Comparison of ENCODE assay signal across 8 cellular contexts in the genomic region with DNA sequence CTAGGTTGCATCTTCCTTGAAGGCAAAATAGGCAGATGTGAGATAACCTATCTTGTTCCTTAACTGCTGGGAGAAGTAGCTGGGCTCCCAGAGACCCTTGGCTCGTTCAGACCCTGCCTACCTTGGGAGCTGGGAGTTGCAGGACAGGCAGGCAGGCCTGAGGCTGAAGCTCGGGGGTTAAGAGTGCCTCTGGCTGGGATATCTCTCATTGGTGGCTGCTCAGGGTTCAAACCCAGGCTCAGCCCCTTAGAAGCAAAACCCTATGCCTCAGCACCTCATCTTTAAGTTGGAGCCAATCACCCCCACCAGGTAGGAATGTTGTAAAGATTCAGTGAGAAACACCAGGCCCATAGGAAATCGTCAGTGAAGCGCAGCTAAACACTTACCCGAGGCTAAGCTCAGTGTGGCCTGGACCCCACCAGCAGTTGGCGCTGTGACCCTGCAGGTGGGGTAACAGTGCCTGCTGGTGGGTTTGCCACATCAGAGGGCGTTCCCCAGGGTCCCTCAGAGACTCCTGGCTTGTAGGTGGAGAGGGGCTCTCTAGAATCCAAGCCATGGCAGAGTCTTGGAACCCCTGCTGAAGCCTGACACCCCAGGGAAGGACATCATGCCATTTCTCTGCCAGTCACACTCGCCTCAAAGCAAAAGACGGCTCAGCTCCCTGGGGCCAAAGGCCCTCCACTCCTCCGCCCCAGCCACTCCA. TPM values are rescaled to one million over a fixed set of nuclear protein-coding genes. Genes with fewer than 3 reads are reported as not detected.
DNase-seq lines count a peak whose midpoint lies in the region; ATAC-seq and TF ChIP-seq lines count a peak whose summit lies in the region.

No MANE protein-coding gene starts in this region.

- no peak overlapping the region for H3K27ac ChIP-seq in fibroblast of lung (ENCODE audit: insufficient read depth, low read length)

- no peak overlapping the region for H3K4me3 Mint-ChIP-seq in nephron progenitor cell

- H3K36me3 ChIP-seq in fibroblast of lung (ENCODE audit: control insufficient read depth, insufficient read depth, low read length), result no peaks in the 10 kb centered on the region

- ATAC-seq in HG02981 (IDR thresholded peaks at IDR 0.05; ENCODE audit: unreplicated experiment), result peak; percentile 82
- ATAC-seq in stimulated activated naive CD8-positive, alpha-beta T cell treated with anti-CD3 and anti-CD28 coated beads, Interleukin-15, Interleukin-2, amounts not matched to agents 100 U/mL and 50 U/mL, for 24 hours, result peak; percentile 87

- no peaks in the 10 kb centered on the region for H3K36me3 Mint-ChIP-seq in nephron progenitor cell (ENCODE audit: low read depth)

- no peaks in the 10 kb centered on the region for H3K4me1 ChIP-seq in fibroblast of lung (ENCODE audit: control insufficient read depth, extremely low read depth, insufficient read depth, low read length)

- H3K9ac ChIP-seq in fibroblast of lung (ENCODE audit: insufficient read depth, low read length), result no peak overlapping the region

- no peaks in the 10 kb centered on the region for H3K9me3 ChIP-seq in fibroblast of lung (ENCODE audit: control insufficient read depth, insufficient read depth, low read depth, low read length)

- no peak overlapping the region for H3K27ac Mint-ChIP-seq in nephron progenitor cell

- H2AFZ ChIP-seq in fibroblast of lung (ENCODE audit: low read length), result no peak overlapping the region

- peak; percentile 93 for TF ChIP-seq CTCF in fibroblast of lung (conservative IDR thresholded peaks at IDR 0.05 in 1 of 2, IDR thresholded peaks at IDR 0.05 in 1 of 2; ENCODE audit: low read depth in 1 of 2, low read length in 2 of 2)
- peak; percentile 87 for TF ChIP-seq CTCF in nephron progenitor cell (IDR thresholded peaks at IDR 0.05)

- no peaks in the 10 kb centered on the region for H4K20me1 ChIP-seq in fibroblast of lung (ENCODE audit: control insufficient read depth, extremely low read depth, insufficient read depth, low read length)

- no peaks in the 10 kb centered on the region for H3K4me1 Mint-ChIP-seq in nephron progenitor cell

- no peak overlapping the region for H3K4me3 ChIP-seq in fibroblast of lung (replicated peaks in 1 of 4; ENCODE audit: control extremely low read depth in 1 of 4, insufficient read depth in 1 of 4, low read depth in 3 of 4, low read length in 4 of 4)

- peaks cover 7% of the 10 kb centered on the region for H3K9me3 Mint-ChIP-seq in nephron progenitor cell

- no peaks in the 10 kb centered on the region for H3K27me3 ChIP-seq in fibroblast of lung (ENCODE audit: control insufficient read depth, insufficient read depth, low read length)

- peaks cover 11% of the 10 kb centered on the region for H3K27me3 Mint-ChIP-seq in nephron progenitor cell (ENCODE audit: low read depth, poor library complexity)

- H3K4me2 ChIP-seq in fibroblast of lung (ENCODE audit: extremely low read depth, insufficient read depth, low read length), result no peak overlapping the region

- H3K79me2 ChIP-seq in fibroblast of lung (ENCODE audit: control insufficient read depth, insufficient read depth, low read length), result no peaks in the 10 kb centered on the region

- DNase-seq in SIG-M5 treated with dmso at 0.1 percent for 504 hours (lab: John Stamatoyannopoulos, UW; ENCODE audit: unreplicated experiment) (peak; percentile 42), SIG-M5 (lab: John Stamatoyannopoulos, UW) (no peak), NCI-H82 treated with DMSO at 0.1 percent for 48 hours (lab: John Stamatoyannopoulos, UW; ENCODE audit: unreplicated experiment) (peak; percentile 28), activated T-cell treated with anti-CD3 and anti-CD28 coated beads for 48 hours (ENCODE audit: low read depth) (peak; percentile 56), fibroblast of lung (ENCODE audit: low read depth in 2 of 2) (peak; percentile 46 to 50), nephron progenitor cell (peak; percentile 74)
- peak; percentile 72 for DNase-seq in stimulated activated naive CD8-positive, alpha-beta T cell treated with anti-CD3 and anti-CD28 coated beads, Interleukin-15, Interleukin-2, amounts not matched to agents 100 U/mL and 50 U/mL, for 24 hours

RNA-seq across cellular contexts. Expression of a gene that starts 54.6 kb away (rescaled TPM):
- total RNA-seq in fibroblast of lung, result not detected in 2 replicates
- not detected in 2 replicates for polyA plus RNA-seq in fibroblast of lung
- 0.15 TPM in 1 of 2 replicates, not detected in the other for polyA plus RNA-seq in fibroblast of lung (2012)
- polyA minus RNA-seq in fibroblast of lung (ENCODE audit: low replicate concordance), result not detected in 2 replicates

RNA-seq across cellular contexts. Expression of a gene that starts 55.9 kb away (rescaled TPM):
- under 0.01 TPM in 1 of 2 replicates, not detected in the other for total RNA-seq in fibroblast of lung
- polyA plus RNA-seq in fibroblast of lung, result not detected in 2 replicates
- polyA plus RNA-seq in fibroblast of lung (2012), result 0.03 TPM in 1 of 2 replicates, not detected in the other
- polyA minus RNA-seq in fibroblast of lung (ENCODE audit: low replicate concordance), result not detected in 2 replicates
